12 cellular contexts compared by ENCODE assay signal in the genomic region with DNA sequence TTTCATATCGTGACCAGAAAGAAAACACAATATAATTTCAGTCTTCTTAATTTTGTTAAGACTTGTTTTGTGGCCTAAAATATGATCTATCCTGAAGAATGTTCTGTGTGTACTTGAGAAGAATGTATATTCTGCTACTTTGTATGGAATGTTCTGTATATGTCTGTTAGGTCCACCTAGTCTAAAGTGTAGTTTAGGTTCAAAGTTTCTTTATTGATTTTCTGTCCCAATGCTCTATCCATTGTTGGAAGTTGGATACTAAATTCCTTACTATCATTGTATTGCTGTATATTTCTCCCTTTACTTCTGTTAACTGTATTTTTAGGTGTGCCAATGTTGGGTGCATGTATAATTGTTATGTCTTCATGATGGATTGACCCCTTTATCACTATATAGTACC. TPM values are rescaled to one million over a fixed set of nuclear protein-coding genes. Genes with fewer than 3 reads are reported as not detected.
"Had no signal": no experiment of that assay in that cellular context is flagged by ENCODE, and none has a peak within 500 bp of the region (broad histone marks: within the 10 kb centered on the region; RNA-seq: fewer than 3 reads in every experiment).

No MANE protein-coding gene starts in this region.

- H3K27ac ChIP-seq: GM23248 had no signal

- DNase-seq: GM23248, GOT3, H7, H9, HCEC 1CT, HFFc6 had no signal

- H3K9ac ChIP-seq: GM23248 had no signal

- ATAC-seq: GM23338, HCT116 had no signal

- FAIRE-seq: H1, H54 had no signal

- H2AFZ ChIP-seq: GM23248, GM23338 had no signal

- H3K36me3 ChIP-seq: HAP-1 had no signal

- H3K4me3 ChIP-seq: GM23248, GM23338, HAP-1 had no signal

- H3K4me2 ChIP-seq: GM23338 had no signal

- H3K9me3 ChIP-seq: HAP-1 had no signal

RNA-seq across cellular contexts. Expression of gene OR5AC2, which starts 21.2 kb away (rescaled TPM):
- total RNA-seq: GM23248, GM23338, H1, H4, H7, H9, HFFc6 had no signal
- polyA plus RNA-seq: GM23248, GM23338, H1 had no signal

RNA-seq across cellular contexts. Expression of gene OR5H1, which starts 22.4 kb away (rescaled TPM):
- total RNA-seq: GM23248, GM23338, H1, H4, H7, H9, HFFc6 had no signal
- polyA plus RNA-seq: GM23248, GM23338, H1 had no signal

RNA-seq across cellular contexts. Expression of gene OR5H14, which starts 39.1 kb away (rescaled TPM):
- total RNA-seq: GM23248, GM23338, H1, H4, H7, H9, HFFc6 had no signal
- polyA plus RNA-seq: GM23248, H1 had no signal

RNA-seq across cellular contexts. Expression of gene OR5H15, which starts 58.3 kb away (rescaled TPM):
- total RNA-seq: GM23248, GM23338, H1, H4, H7, H9, HFFc6 had no signal
- polyA plus RNA-seq: GM23248, GM23338, H1 had no signal
